ENCODE assay signal across 15 cellular contexts in genomic region chr2:65662654-65663432, GRCh38.
DNase-seq lines count a peak whose midpoint lies in the region; ATAC-seq and TF ChIP-seq lines count a peak whose summit lies in the region.
"Had no signal": no experiment of that assay in that cellular context is flagged by ENCODE, and none has a peak within 500 bp of the region (broad histone marks: within the 10 kb centered on the region; RNA-seq: fewer than 3 reads in every experiment).

No MANE protein-coding gene starts in this region.

- POLR2A ChIA-PET in activated CD4-positive, alpha-beta T cell treated with anti-CD3 and anti-CD28 coated beads for 36 hours (lab: Charles Lee), result no interaction called here

- no peaks in the 10 kb centered on the region for H3K36me3 Mint-ChIP-seq in activated CD4-positive, alpha-beta T cell treated with anti-CD3 and anti-CD28 coated beads for 36 hours (ENCODE audit: low read depth)

- no peak overlapping the region for H3K9ac ChIP-seq in mesendoderm (ENCODE audit: low read length)

- in situ Hi-C loops in brain microvascular endothelial cell (cut with HindIII; ENCODE audit: low pct_ligation_motif_present, low sequenced_read_pairs), result no loop called here

- H3K4me2 ChIP-seq in mesendoderm (ENCODE audit: low read length), result no peak overlapping the region
- H3K4me2 ChIP-seq: A549 had no signal

- no peak for DNase-seq in left ventricle myocardium superior
- no peak for DNase-seq in cardiac septum (ENCODE audit: low spot score)
- DNase-seq in brain microvascular endothelial cell, result peak; percentile 46
- peak; percentile 15 for DNase-seq in mesendoderm
- DNase-seq in posterior vena cava (ENCODE audit: low spot score), result no peak
- DNase-seq in stimulated activated CD4-positive, alpha-beta T cell treated with anti-CD3 and anti-CD28 coated beads, Interleukin-4, amount 100 ng/mL, for 4 hours, result no peak
- no peak for DNase-seq in activated CD4-positive, alpha-beta T cell treated with anti-CD3 and anti-CD28 coated beads for 36 hours
- DNase-seq in activated CD4-positive, alpha-beta T cell treated with anti-CD3 and anti-CD28 coated beads, Interleukin-2, amount 50 U/mL, for 1 hour, result no peak
- DNase-seq: body of pancreas; midbrain; NCI-H2171; SHP77 treated with DMSO at 0.1 percent for 48 hours; stimulated activated CD4-positive, alpha-beta T cell treated with anti-CD3 and anti-CD28 coated beads, Interleukin-2, amount 100 ng/mL, for 24 hours had no signal

- no peak overlapping the region for H3K27ac Mint-ChIP-seq in activated CD4-positive, alpha-beta T cell treated with anti-CD3 and anti-CD28 coated beads for 36 hours

- H3K27ac ChIP-seq in brain microvascular endothelial cell, result no peak overlapping the region
- no peak overlapping the region for H3K27ac ChIP-seq in mesendoderm (ENCODE audit: low read depth, low read length)
- H3K27ac ChIP-seq: A549, body of pancreas, suprapubic skin had no signal

- no peak overlapping the region for H2BK5ac ChIP-seq in mesendoderm (ENCODE audit: low read length)

- peak; percentile 23 for ATAC-seq in left ventricle myocardium superior
- no peak for ATAC-seq in activated CD4-positive, alpha-beta T cell treated with anti-CD3 and anti-CD28 coated beads for 36 hours
- ATAC-seq: A549, body of pancreas had no signal

- WGBS in mesendoderm (ENCODE audit: extremely low coverage, insufficient coverage, low lambda C conversion rate), result no CpG with 5 or more reads among the region's 17 CpGs

- H3K4ac ChIP-seq in mesendoderm (ENCODE audit: low read depth, low read length), result no peak overlapping the region

- H3K23ac ChIP-seq in mesendoderm (ENCODE audit: low read length), result no peak overlapping the region

- H2BK120ac ChIP-seq in mesendoderm (ENCODE audit: low read depth, low read length), result no peak overlapping the region

- H3K79me2 ChIP-seq in mesendoderm (ENCODE audit: control insufficient read depth, insufficient read depth, low read length), result no peaks in the 10 kb centered on the region

- intact Hi-C loops in left ventricle myocardium superior (cut with micrococcal nuclease) (no loop called here), cardiac septum (cut with DNase I) (no loop called here), posterior vena cava (cut with DNase I) (no loop called here)
- intact Hi-C loops in activated CD4-positive, alpha-beta T cell treated with anti-CD3 and anti-CD28 coated beads for 36 hours (cut with DNase I, micrococcal nuclease), result no loop called here

- H4K8ac ChIP-seq in mesendoderm (ENCODE audit: low read depth, low read length), result no peak overlapping the region

- no peak for TF ChIP-seq CTCF in brain microvascular endothelial cell (IDR thresholded peaks at IDR 0.05; ENCODE audit: low read depth, low read length, missing control alignments)

- H3K4me1 Mint-ChIP-seq in activated CD4-positive, alpha-beta T cell treated with anti-CD3 and anti-CD28 coated beads for 36 hours, result peaks cover 8% of the 10 kb centered on the region

- H3K27me3 ChIP-seq in brain microvascular endothelial cell (replicated peaks), result no peaks in the 10 kb centered on the region
- no peaks in the 10 kb centered on the region for H3K27me3 ChIP-seq in mesendoderm (ENCODE audit: insufficient read depth, low read length, poor library complexity)
- H3K27me3 ChIP-seq: body of pancreas, suprapubic skin had no signal

- peaks cover 2% of the 10 kb centered on the region for H3K27me3 Mint-ChIP-seq in activated CD4-positive, alpha-beta T cell treated with anti-CD3 and anti-CD28 coated beads for 36 hours

- no peaks in the 10 kb centered on the region for H3K4me1 ChIP-seq in mesendoderm (ENCODE audit: control insufficient read depth, low read depth, low read length)
- H3K4me1 ChIP-seq: A549, body of pancreas had no signal

- no peak overlapping the region for H3K18ac ChIP-seq in mesendoderm (ENCODE audit: low read length)

- H3K4me3 Mint-ChIP-seq in activated CD4-positive, alpha-beta T cell treated with anti-CD3 and anti-CD28 coated beads for 36 hours, result no peak overlapping the region

- H2BK15ac ChIP-seq in mesendoderm (replicated peaks; ENCODE audit: low read depth), result no peak overlapping the region

- H3K9me3 Mint-ChIP-seq in activated CD4-positive, alpha-beta T cell treated with anti-CD3 and anti-CD28 coated beads for 36 hours (ENCODE audit: low read depth), result no peaks in the 10 kb centered on the region

- H4K5ac ChIP-seq in mesendoderm (ENCODE audit: low read length), result no peak overlapping the region

- no peak overlapping the region for H3K56ac ChIP-seq in mesendoderm (ENCODE audit: low read length)

- no peaks in the 10 kb centered on the region for H3K79me1 ChIP-seq in mesendoderm (ENCODE audit: low read length)

- H2AK5ac ChIP-seq in mesendoderm (ENCODE audit: low read length), result no peak overlapping the region

- H3K4me3 ChIP-seq in brain microvascular endothelial cell (ENCODE audit: low read depth, low read length) (no peak overlapping the region), mesendoderm (ENCODE audit: low read length) (no peak overlapping the region)
- H3K4me3 ChIP-seq: A549, body of pancreas, suprapubic skin had no signal

- CTCF ChIA-PET in activated CD4-positive, alpha-beta T cell treated with anti-CD3 and anti-CD28 coated beads for 36 hours (lab: Charles Lee), result no interaction called here

- H3K36me3 ChIP-seq in brain microvascular endothelial cell (replicated peaks) (no peaks in the 10 kb centered on the region), mesendoderm (ENCODE audit: control insufficient read depth, insufficient read depth, low read length) (no peaks in the 10 kb centered on the region)
- H3K36me3 ChIP-seq: suprapubic skin had no signal

Comparison
In these comparisons a context has a peak if more than half of its experiments do, and no peak if none do; other contexts are left out.
1. DNase-seq: peak in brain microvascular endothelial cell (single experiment) and mesendoderm (single experiment); none in left ventricle myocardium superior (single experiment), cardiac septum (single experiment), posterior vena cava (single experiment), stimulated activated CD4-positive, alpha-beta T cell treated with anti-CD3 and anti-CD28 coated beads, Interleukin-4, amount 100 ng/mL, for 4 hours (0 of 2), activated CD4-positive, alpha-beta T cell treated with anti-CD3 and anti-CD28 coated beads for 36 hours (single experiment) and activated CD4-positive, alpha-beta T cell treated with anti-CD3 and anti-CD28 coated beads, Interleukin-2, amount 50 U/mL, for 1 hour (single experiment).